19 cellular contexts compared by ENCODE assay signal in genomic region chr15:23750776-23751175, GRCh38.
A peak's percentile ranks its signal among the peaks of the same experiment; 100 is the strongest.
DNase-seq lines count a peak whose midpoint lies in the region; ATAC-seq and TF ChIP-seq lines count a peak whose summit lies in the region.
"Had no signal": no experiment of that assay in that cellular context is flagged by ENCODE, and none has a peak within 500 bp of the region (broad histone marks: within the 10 kb centered on the region; RNA-seq: fewer than 3 reads in every experiment).

No MANE protein-coding gene starts in this region.

- DNase-seq in LNCaP clone FGC (ENCODE audit: low read depth) = peak; percentile 80
- peak in 1 of 2 donors; percentile 19 for DNase-seq in left colon
- peak; percentile 70 for DNase-seq in stomach
- DNase-seq in stimulated activated CD4-positive, alpha-beta T cell treated with anti-CD3 and anti-CD28 coated beads, Interleukin-12 subunit alpha, Interleukin-12 subunit beta, amount 100 ng/mL, for 4 hours = no peak
- no peak for DNase-seq in activated naive CD4-positive, alpha-beta T cell (lab: John Stamatoyannopoulos, UW)
- DNase-seq in stimulated activated naive B cell treated with anti-CD40 and anti-IgM and Interleukin-4, amounts not matched to agents 10 μg/mL and 1 μg/mL and 100 μg/mL, for 72 hours = no peak
- DNase-seq: CD4-positive, alpha-beta T cell; CD8-positive, alpha-beta memory T cell; DMS 273 treated with DMSO at 0.1 percent for 48 hours; DMS79; EL; GDM1; H9 had no signal

- H3K27ac Mint-ChIP-seq in stimulated activated naive B cell treated with anti-CD40 and anti-IgM and Interleukin-4, amounts not matched to agents 10 μg/mL and 1 μg/mL and 100 μg/mL, for 72 hours = no peak overlapping the region
- H3K27ac Mint-ChIP-seq: B cell; CD14-positive monocyte; CD4-positive, alpha-beta T cell; CD8-positive, alpha-beta memory T cell; GM23338; H9 had no signal

- H3K4me3 ChIP-seq in LNCaP clone FGC (ENCODE audit: low read depth, low read length) = no peak overlapping the region
- H3K4me3 ChIP-seq in stomach = no peak overlapping the region
- H3K4me3 ChIP-seq: BLaER1, GM12878, GM23338 had no signal

- peak; percentile 63 for ATAC-seq in left colon
- no peak for ATAC-seq in stimulated activated naive B cell treated with anti-CD40 and anti-IgM and Interleukin-4, amounts not matched to agents 10 μg/mL and 1 μg/mL and 100 μg/mL, for 72 hours (replicated peaks)
- ATAC-seq: GM12878, GM23338, HCT116 had no signal

- no peak for TF ChIP-seq EP300 in stomach (IDR thresholded peaks at IDR 0.05)

- H3K36me3 Mint-ChIP-seq in stimulated activated naive B cell treated with anti-CD40 and anti-IgM and Interleukin-4, amounts not matched to agents 10 μg/mL and 1 μg/mL and 100 μg/mL, for 72 hours = no peaks in the 10 kb centered on the region
- H3K36me3 Mint-ChIP-seq: CD14-positive monocyte; CD8-positive, alpha-beta memory T cell had no signal

- H3K4me3 Mint-ChIP-seq in stimulated activated naive B cell treated with anti-CD40 and anti-IgM and Interleukin-4, amounts not matched to agents 10 μg/mL and 1 μg/mL and 100 μg/mL, for 72 hours = no peak overlapping the region
- H3K4me3 Mint-ChIP-seq: B cell; CD14-positive monocyte; CD4-positive, alpha-beta T cell; CD8-positive, alpha-beta memory T cell; GM23338; H9 had no signal

- peaks cover 0 to 9% (median 6%) of the 10 kb centered on the region in 4 donors for H3K9me3 ChIP-seq in stomach

- no peaks in the 10 kb centered on the region for H3K36me3 ChIP-seq in stomach
- H3K36me3 ChIP-seq: BLaER1 had no signal

- no peaks in the 10 kb centered on the region for H3K4me1 ChIP-seq in stomach
- H3K4me1 ChIP-seq: BLaER1 had no signal

- intact Hi-C loops in left colon (cut with DNase I, micrococcal nuclease) (no loop called here), stomach (cut with DNase I; ENCODE audit: low total_unique reads) (no loop called here)

- H3K9me3 Mint-ChIP-seq in stimulated activated naive B cell treated with anti-CD40 and anti-IgM and Interleukin-4, amounts not matched to agents 10 μg/mL and 1 μg/mL and 100 μg/mL, for 72 hours = peaks cover 2 to 12% of the 10 kb centered on the region in 2 donors

- no peaks in the 10 kb centered on the region for H3K27me3 ChIP-seq in stomach
- H3K27me3 ChIP-seq: BLaER1 had no signal

- no peak for TF ChIP-seq CTCF in LNCaP clone FGC (IDR thresholded peaks at IDR 0.05; ENCODE audit: control insufficient read depth, extremely low read depth, insufficient read depth)
- no peak for TF ChIP-seq CTCF in stomach (IDR thresholded peaks at IDR 0.05)

- no peaks in the 10 kb centered on the region for H3K4me1 Mint-ChIP-seq in stimulated activated naive B cell treated with anti-CD40 and anti-IgM and Interleukin-4, amounts not matched to agents 10 μg/mL and 1 μg/mL and 100 μg/mL, for 72 hours
- H3K4me1 Mint-ChIP-seq: B cell; CD14-positive monocyte; CD8-positive, alpha-beta memory T cell; GM23338; H9 had no signal

- H3K27me3 Mint-ChIP-seq in stimulated activated naive B cell treated with anti-CD40 and anti-IgM and Interleukin-4, amounts not matched to agents 10 μg/mL and 1 μg/mL and 100 μg/mL, for 72 hours = no peaks in the 10 kb centered on the region
- H3K27me3 Mint-ChIP-seq: B cell; CD4-positive, alpha-beta T cell; CD8-positive, alpha-beta memory T cell had no signal

- 37 to 71% (median 51%) methylated on average over 1 of the region's 1 CpG for WGBS in stomach, 5 donors

- H3K27ac ChIP-seq in stomach = no peak overlapping the region
- H3K27ac ChIP-seq: BLaER1 had no signal

- TF ChIP-seq POLR2A in stomach (IDR thresholded peaks at IDR 0.05) = no peak

Comparison
In these comparisons a context has a peak if more than half of its experiments do, and no peak if none do; other contexts are left out.
1. DNase-seq: peak in LNCaP clone FGC (single experiment) and stomach (single experiment); none in stimulated activated CD4-positive, alpha-beta T cell treated with anti-CD3 and anti-CD28 coated beads, Interleukin-12 subunit alpha, Interleukin-12 subunit beta, amount 100 ng/mL, for 4 hours (single experiment), activated naive CD4-positive, alpha-beta T cell (0 of 4) and stimulated activated naive B cell treated with anti-CD40 and anti-IgM and Interleukin-4, amounts not matched to agents 10 μg/mL and 1 μg/mL and 100 μg/mL, for 72 hours (single experiment).